ENCODE assay signal across 9 cellular contexts in genomic region chr12:107844312-107844921, GRCh38.
A peak's percentile ranks its signal among the peaks of the same experiment; 100 is the strongest.
DNase-seq lines count a peak whose midpoint lies in the region; ATAC-seq, FAIRE-seq and TF ChIP-seq lines count a peak whose summit lies in the region.
"Had no signal": no experiment of that assay in that cellular context is flagged by ENCODE, and none has a peak within 500 bp of the region (broad histone marks: within the 10 kb centered on the region; RNA-seq: fewer than 3 reads in every experiment).

No MANE protein-coding gene starts in this region.

- peaks cover 84% of the 10 kb centered on the region for H3K27me3 Mint-ChIP-seq in H9 (ENCODE audit: low read depth)

- H2BK120ac ChIP-seq in H9 (ENCODE audit: low read depth, low read length, poor library complexity, severe bottlenecking), result no peak overlapping the region

- no peak overlapping the region for H2BK20ac ChIP-seq in H9 (ENCODE audit: low read depth, low read length, poor library complexity, severe bottlenecking)

- H3K4me1 Mint-ChIP-seq in H9, result peaks cover 3% of the 10 kb centered on the region in 2 experiments

- H3K23ac ChIP-seq in H9 (ENCODE audit: insufficient read length, low read depth, low read length), result no peak overlapping the region

- H3F3A ChIP-seq in smooth muscle cell (ENCODE audit: low read depth), result no peaks in the 10 kb centered on the region

- H3T11ph ChIP-seq in H9 (ENCODE audit: low read length), result no peak overlapping the region

- peak overlapping the region in 1 of 2 donors; percentile 29 for H3K4me3 ChIP-seq in kidney (ENCODE audit: low read length in 2 of 2)
- peak overlapping the region; percentile 57 for H3K4me3 ChIP-seq in smooth muscle cell

- no peak for FAIRE-seq in kidney (lab: Jason Lieb, UNC)

- WGBS in H9 (ENCODE audit: extremely low coverage, insufficient read length, low lambda C conversion rate), result no CpG with 5 or more reads among the region's 54 CpGs
- 2% methylated on average over 53 of the region's 54 CpGs for WGBS in smooth muscle cell (ENCODE audit: low lambda C conversion rate)

- no peak for TF ChIP-seq CTCF in H9 (conservative IDR thresholded peaks at IDR 0.05)
- TF ChIP-seq CTCF in kidney (IDR thresholded peaks at IDR 0.05; ENCODE audit: borderline replicate concordance, extremely low read depth, insufficient read depth), result no peak
- TF ChIP-seq CTCF in smooth muscle cell (IDR thresholded peaks at IDR 0.05; ENCODE audit: borderline replicate concordance, insufficient read depth, poor library complexity, severe bottlenecking), result no peak

- H4K8ac ChIP-seq in H9 (replicated peaks; ENCODE audit: insufficient read length, low read depth, low read length), result no peak overlapping the region

- peak; percentile 80 for DNase-seq in H9
- DNase-seq in cerebellum (ENCODE audit: low spot score), result peak; percentile 23
- peak; percentile 70 for DNase-seq in kidney
- DNase-seq in smooth muscle cell (lab: John Stamatoyannopoulos, UW; ENCODE audit: unreplicated experiment), result no peak
- DNase-seq: NCI-H510A treated with DMSO at 0.1 percent for 48 hours had no signal

- peak overlapping the region; percentile 70 to 84 for H3K4me3 Mint-ChIP-seq in H9

- H3K27me3 ChIP-seq in H9 (ENCODE audit: insufficient read depth, low read length) (peaks cover 4% of the 10 kb centered on the region; the same call in 1 of the 2 replicates), smooth muscle cell (ENCODE audit: low read depth) (peaks cover 82% of the 10 kb centered on the region)

- H3K27ac Mint-ChIP-seq in H9, result no peak overlapping the region

- H3K9me3 ChIP-seq in H9 (ENCODE audit: control insufficient read depth, low read depth, low read length), result no peaks in the 10 kb centered on the region
- no peaks in the 10 kb centered on the region for H3K9me3 ChIP-seq in kidney (ENCODE audit: control insufficient read depth in 1 of 2, low read length in 2 of 2)
- H3K9me3 ChIP-seq in smooth muscle cell (replicated peaks; ENCODE audit: low read depth), result no peaks in the 10 kb centered on the region

- H4K91ac ChIP-seq in H9 (ENCODE audit: insufficient read length, low read depth, low read length), result no peak overlapping the region

- intact Hi-C loops in kidney (cut with DNase I), result no loop called here

- peaks cover 15% of the 10 kb centered on the region for H3K23me2 ChIP-seq in H9 (ENCODE audit: insufficient read length, low read depth, low read length, poor library complexity, severe bottlenecking)

- no peak overlapping the region for H3K4ac ChIP-seq in H9 (ENCODE audit: low read depth, low read length)

- H3K27ac ChIP-seq in H9 (ENCODE audit: insufficient read length, low read depth, low read length), result no peak overlapping the region
- no peak overlapping the region for H3K27ac ChIP-seq in kidney (ENCODE audit: low read depth in 2 of 2, low read length in 2 of 2)
- H3K27ac ChIP-seq in smooth muscle cell (ENCODE audit: low read depth), result no peak overlapping the region

- peaks cover 0 to 8% of the 10 kb centered on the region in 2 experiments; a peak in 1 of 5 replicates for H3K9me3 Mint-ChIP-seq in H9

- H3K36me3 Mint-ChIP-seq in H9 (ENCODE audit: insufficient read depth in 1 of 3, low read depth in 3 of 3), result no peaks in the 10 kb centered on the region; a peak in 1 of 7 replicates

- no peaks in the 10 kb centered on the region for H3K79me2 ChIP-seq in H9 (ENCODE audit: insufficient read depth, low read length)
- no peaks in the 10 kb centered on the region for H3K79me2 ChIP-seq in smooth muscle cell (ENCODE audit: low read depth)

- H3K4me2 ChIP-seq in H9 (ENCODE audit: insufficient read depth, insufficient read length, low read length) (peak overlapping the region; percentile 90), smooth muscle cell (peak overlapping the region; percentile 97)

- H2AFZ ChIP-seq in H9 (ENCODE audit: low read length) (no peak overlapping the region), smooth muscle cell (ENCODE audit: low read depth) (peak overlapping the region; percentile 18)

- H3K14ac ChIP-seq in H9 (ENCODE audit: insufficient read depth, low read length), result no peak overlapping the region

- no peak overlapping the region for H4K5ac ChIP-seq in H9 (ENCODE audit: insufficient read length, low read depth, low read length)

- H4K20me1 ChIP-seq in H9 (ENCODE audit: control insufficient read depth, insufficient read depth, insufficient read length) (no peaks in the 10 kb centered on the region), smooth muscle cell (ENCODE audit: low read depth) (no peaks in the 10 kb centered on the region)

- H2BK12ac ChIP-seq in H9 (ENCODE audit: insufficient read length, low read depth, low read length), result no peak overlapping the region

- H3K18ac ChIP-seq in H9 (ENCODE audit: insufficient read length, low read depth, low read length), result no peak overlapping the region

- H3K79me1 ChIP-seq in H9 (ENCODE audit: insufficient read depth, low read depth, low read length, poor library complexity, severe bottlenecking), result no peaks in the 10 kb centered on the region

- no peaks in the 10 kb centered on the region for H3K36me3 ChIP-seq in kidney (ENCODE audit: control insufficient read depth in 1 of 2, insufficient read depth in 2 of 2, low read length in 2 of 2)
- H3K36me3 ChIP-seq in smooth muscle cell (ENCODE audit: low read depth), result no peaks in the 10 kb centered on the region

- H3K9ac ChIP-seq in H9 (ENCODE audit: extremely low read depth, insufficient read length, low read length) (no peak overlapping the region), kidney (ENCODE audit: low read length in 2 of 2) (no peak overlapping the region), smooth muscle cell (ENCODE audit: low read depth) (no peak overlapping the region)

- H2BK15ac ChIP-seq in H9 (ENCODE audit: low read depth, low read length), result no peak overlapping the region

- H3K56ac ChIP-seq in H9 (ENCODE audit: insufficient read length, low read depth, low read length), result no peak overlapping the region

- no peak overlapping the region for H2AK5ac ChIP-seq in H9 (ENCODE audit: insufficient read length, low read length)

- ATAC-seq in HG02840 (IDR thresholded peaks at IDR 0.05; ENCODE audit: low FRiP score, unreplicated experiment) (no peak), HG03354 (IDR thresholded peaks at IDR 0.05; ENCODE audit: poor library complexity, severe bottlenecking, unreplicated experiment) (no peak), GM21515 (IDR thresholded peaks at IDR 0.05; ENCODE audit: unreplicated experiment) (no peak), GM21423 (IDR thresholded peaks at IDR 0.05; ENCODE audit: unreplicated experiment) (no peak)

- H2BK5ac ChIP-seq in H9 (ENCODE audit: insufficient read length, low read length), result no peak overlapping the region

- no peaks in the 10 kb centered on the region for H3K4me1 ChIP-seq in H9 (ENCODE audit: insufficient read depth, low read length)
- peaks cover 0 to 8% of the 10 kb centered on the region in 2 donors for H3K4me1 ChIP-seq in kidney (ENCODE audit: control insufficient read depth in 1 of 2, insufficient read depth in 1 of 2, low read depth in 1 of 2, low read length in 2 of 2)
- H3K4me1 ChIP-seq in smooth muscle cell (ENCODE audit: low read depth), result peaks cover 17% of the 10 kb centered on the region
